27 cellular contexts compared by ENCODE assay signal in genomic region chr20:58698741-58699141, GRCh38. TPM values are rescaled to one million over a fixed set of nuclear protein-coding genes. Genes with fewer than 3 reads are reported as not detected.
DNase-seq lines count a peak whose midpoint lies in the region; ATAC-seq and TF ChIP-seq lines count a peak whose summit lies in the region.
"Had no signal": no experiment of that assay in that cellular context is flagged by ENCODE, and none has a peak within 500 bp of the region (broad histone marks: within the 10 kb centered on the region; RNA-seq: fewer than 3 reads in every experiment).

No MANE protein-coding gene starts in this region.

- H3K27ac ChIP-seq in right atrium auricular region (peak overlapping the region in 1 of 2 donors; percentile 34), skeletal muscle tissue (ENCODE audit: low read depth, low read length) (peak overlapping the region; percentile 40)
- H3K27ac ChIP-seq: colonic mucosa, neutrophil, SJSA1, uterus, WERI-Rb-1 had no signal

- TF ChIP-seq CTCF in right atrium auricular region (IDR thresholded peaks at IDR 0.05) = no peak

- no peaks in the 10 kb centered on the region for H3K9me3 ChIP-seq in right atrium auricular region
- no peaks in the 10 kb centered on the region for H3K9me3 ChIP-seq in skeletal muscle tissue (ENCODE audit: control insufficient read depth in 3 of 3, low read length in 3 of 3)
- H3K9me3 ChIP-seq: colonic mucosa, neutrophil, SJSA1, uterus had no signal

- H3K4me1 ChIP-seq in right atrium auricular region (peaks cover 0 to 11% of the 10 kb centered on the region in 2 donors), skeletal muscle tissue (ENCODE audit: control insufficient read depth in 3 of 3, insufficient read depth in 3 of 3, low read length in 3 of 3) (peaks cover 14 to 18% (median 15%) of the 10 kb centered on the region in 3 donors)
- H3K4me1 ChIP-seq: SJSA1 had no signal

- H3K27me3 ChIP-seq in right atrium auricular region (no peaks in the 10 kb centered on the region), skeletal muscle tissue (ENCODE audit: control insufficient read depth in 3 of 3, insufficient read depth in 3 of 3, low read length in 3 of 3) (no peaks in the 10 kb centered on the region)
- H3K27me3 ChIP-seq: colonic mucosa, neutrophil, SJSA1, uterus had no signal

- DNase-seq in Right ventricle myocardium inferior (ENCODE audit: missing footprints) (peak; percentile 74), right atrium auricular region (ENCODE audit: low spot score) (no peak), cardiac septum (ENCODE audit: low spot score) (peak; percentile 41), NCI-H774 (lab: John Stamatoyannopoulos, UW) (no peak), NCI-H1694 (lab: John Stamatoyannopoulos, UW) (no peak), ureter (ENCODE audit: low spot score) (no peak), GDM1 (lab: John Stamatoyannopoulos, UW) (no peak)
- DNase-seq: activated CD4-positive, alpha-beta T cell treated with anti-CD3 and anti-CD28 coated beads, Interleukin-2, amount 50 U/mL, for 1 hour; activated CD8-positive, alpha-beta memory T cell treated with anti-CD3 and anti-CD28 coated beads, Interleukin-2, amount 10 ng/mL, durations not matched to agents 7 days and 5 days; activated naive CD4-positive, alpha-beta T cell treated with anti-CD3 and anti-CD28 coated beads, Interleukin-2, amount 50 U/mL, for 16 hours; amygdala; CD4-positive, alpha-beta memory T cell; colonic mucosa; effector CD8-positive, alpha-beta T cell; left colon; MV-4-11; NCI-H1436 treated with DMSO at 0.1 percent for 48 hours; NCI-H345; NCI-H748 treated with DMSO at 0.1 percent for 48 hours; stimulated activated CD4-positive, alpha-beta T cell treated with anti-CD3 and anti-CD28 coated beads, Interleukin-15, amount 100 ng/mL, for 24 hours; WERI-Rb-1 had no signal

- intact Hi-C loops in Right ventricle myocardium inferior (cut with DNase I) = loop anchor here (10.0 kb wide), 1 partner anchor 464 kb away; no protein-coding TSS in a partner anchor
- intact Hi-C loops in cardiac septum (cut with DNase I) = no loop called here

- H3K36me3 ChIP-seq in right atrium auricular region (peaks cover 41% of the 10 kb centered on the region), skeletal muscle tissue (ENCODE audit: control insufficient read depth in 3 of 3, insufficient read depth in 3 of 3, low read length in 3 of 3) (peaks cover 78 to 83% (median 82%) of the 10 kb centered on the region in 3 donors)
- H3K36me3 ChIP-seq: colonic mucosa, uterus had no signal

- ATAC-seq in Right ventricle myocardium inferior = peak; percentile 58
- ATAC-seq: activated CD8-positive, alpha-beta memory T cell treated with anti-CD3 and anti-CD28 coated beads, Interleukin-2, amount 10 ng/mL, durations not matched to agents 7 days and 5 days; HCT116; left colon; stimulated activated memory B cell treated with anti-CD40 and anti-IgM and Interleukin-4, amounts not matched to agents 10 μg/mL and 1 μg/mL and 100 μg/mL, for 72 hours had no signal

- H3K9ac ChIP-seq in skeletal muscle tissue (ENCODE audit: low read depth in 1 of 3, low read length in 3 of 3) = no peak overlapping the region

- no peak overlapping the region for H3K4me3 ChIP-seq in right atrium auricular region
- no peak overlapping the region for H3K4me3 ChIP-seq in skeletal muscle tissue (ENCODE audit: low read length in 3 of 3)
- H3K4me3 ChIP-seq: colonic mucosa, SJSA1, uterus had no signal

RNA-seq across cellular contexts. Expression of gene NPEPL1, which starts 6.1 kb away (rescaled TPM):
- total RNA-seq in Right ventricle myocardium inferior (23.3 TPM), right atrium auricular region (10 to 100 TPM; 12.2 to 14.1 TPM), cardiac septum (31.5 TPM), skeletal muscle tissue (20.9 TPM), ureter (50.4 TPM)

RNA-seq across cellular contexts. Expression of gene STX16, which starts 47.7 kb away (rescaled TPM):
- total RNA-seq in Right ventricle myocardium inferior = 23.8 TPM
- 10 to 100 TPM; 20.9 to 26.1 TPM for total RNA-seq in right atrium auricular region
- total RNA-seq in cardiac septum = 33.1 TPM
- 32.4 TPM for total RNA-seq in skeletal muscle tissue
- total RNA-seq in ureter = 84.4 TPM

Comparison
In these comparisons a context has a peak if more than half of its experiments do, and no peak if none do; other contexts are left out.
1. DNase-seq: peak in Right ventricle myocardium inferior (single experiment) and cardiac septum (single experiment); none in right atrium auricular region (single experiment), NCI-H774 (single experiment), NCI-H1694 (single experiment), ureter (single experiment) and GDM1 (single experiment).